Comparison of ENCODE assay signal across 8 cellular contexts in the genomic region with DNA sequence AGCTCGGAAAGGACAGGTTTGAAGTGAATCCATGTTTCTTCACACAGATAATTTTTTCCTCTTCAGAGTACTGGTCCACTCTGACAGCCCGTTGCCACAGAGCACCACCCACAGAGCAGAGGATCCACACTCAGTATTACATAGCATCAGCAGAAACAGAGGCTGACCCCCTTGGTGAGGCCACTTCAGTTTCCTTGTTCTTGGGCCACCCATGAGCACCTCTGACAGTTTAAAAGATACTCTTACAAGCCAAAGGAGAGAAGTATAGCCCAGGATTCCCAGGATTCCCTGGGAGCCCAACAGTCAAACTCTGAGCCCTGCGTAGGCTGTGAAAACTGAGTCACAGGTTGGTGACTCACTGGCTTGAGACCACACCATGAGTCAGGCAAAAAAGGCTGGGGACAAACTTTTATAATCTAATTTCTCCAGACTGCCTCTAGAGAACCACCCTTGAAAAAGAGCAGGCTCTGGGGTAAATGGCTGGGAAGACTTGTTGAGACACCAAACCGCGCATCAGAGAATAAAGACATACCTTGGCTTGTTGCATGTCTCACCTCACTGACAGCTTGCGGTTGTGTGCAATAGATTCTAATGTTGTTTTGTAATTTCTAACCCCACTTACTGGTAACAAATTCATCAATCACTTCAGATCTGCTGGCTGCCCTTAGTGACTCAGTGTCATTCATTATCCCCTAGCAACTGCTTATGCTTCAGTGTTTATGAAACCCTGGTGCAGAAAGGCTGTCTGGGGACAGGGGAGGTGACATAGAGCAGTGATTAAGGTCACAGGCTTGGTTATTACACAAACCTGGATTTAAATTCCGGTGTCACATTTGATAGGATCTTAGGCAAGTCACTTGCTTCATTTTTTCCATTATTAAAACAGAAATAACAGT. TPM values are rescaled to one million over a fixed set of nuclear protein-coding genes. Genes with fewer than 3 reads are reported as not detected.
A peak's percentile ranks its signal among the peaks of the same experiment; 100 is the strongest.
DNase-seq lines count a peak whose midpoint lies in the region; ATAC-seq, FAIRE-seq and TF ChIP-seq lines count a peak whose summit lies in the region.

No MANE protein-coding gene starts in this region.

- POLR2A ChIA-PET in activated CD4-positive, alpha-beta memory T cell treated with anti-CD3 and anti-CD28 coated beads, Interleukin-2, amount 10 ng/mL, durations not matched to agents 7 days and 5 days (lab: Charles Lee): no interaction called here

- no peaks in the 10 kb centered on the region for H3K36me3 Mint-ChIP-seq in CD14-positive monocyte
- no peaks in the 10 kb centered on the region for H3K36me3 Mint-ChIP-seq in activated CD4-positive, alpha-beta memory T cell treated with anti-CD3 and anti-CD28 coated beads, Interleukin-2, amount 10 ng/mL, durations not matched to agents 7 days and 5 days (ENCODE audit: low read depth)
- peaks cover 1% of the 10 kb centered on the region for H3K36me3 Mint-ChIP-seq in progenitor cell of endocrine pancreas (ENCODE audit: insufficient read depth)

- H3K27me3 ChIP-seq in small intestine (ENCODE audit: control insufficient read depth in 2 of 2, insufficient read depth in 2 of 2, low read length in 2 of 2) (no peaks in the 10 kb centered on the region), H7 (ENCODE audit: control insufficient read depth, insufficient read depth, low read length) (no peaks in the 10 kb centered on the region)

- no peak for FAIRE-seq in small intestine (lab: Jason Lieb, UNC)

- CTCF ChIA-PET in activated CD4-positive, alpha-beta memory T cell treated with anti-CD3 and anti-CD28 coated beads, Interleukin-2, amount 10 ng/mL, durations not matched to agents 7 days and 5 days (lab: Charles Lee): no interaction called here

- 71 to 80% (median 76%) methylated on average over 7 of the region's 7 CpGs for WGBS in small intestine, 3 donors

- H3K9me3 Mint-ChIP-seq in CD14-positive monocyte (peaks cover 0 to 2% (median 0%) of the 10 kb centered on the region in 7 donors), progenitor cell of endocrine pancreas (ENCODE audit: low read depth) (peaks cover 3% of the 10 kb centered on the region)
- no peaks in the 10 kb centered on the region for H3K9me3 Mint-ChIP-seq in activated CD4-positive, alpha-beta memory T cell treated with anti-CD3 and anti-CD28 coated beads, Interleukin-2, amount 10 ng/mL, durations not matched to agents 7 days and 5 days

- H3K27ac ChIP-seq in small intestine (ENCODE audit: low read depth in 1 of 2, low read length in 1 of 2): peak overlapping the region in 1 of 2 donors; percentile 46

- H3K27ac Mint-ChIP-seq in CD14-positive monocyte (peak overlapping the region in 4 of 7 donors; percentile 51 to 76 (median 62)), progenitor cell of endocrine pancreas (no peak overlapping the region)
- no peak overlapping the region for H3K27ac Mint-ChIP-seq in activated CD4-positive, alpha-beta memory T cell treated with anti-CD3 and anti-CD28 coated beads, Interleukin-2, amount 10 ng/mL, durations not matched to agents 7 days and 5 days

- peaks cover 0 to 4% of the 10 kb centered on the region in 2 donors for H3K4me1 ChIP-seq in small intestine (ENCODE audit: control insufficient read depth in 2 of 2, insufficient read depth in 1 of 2, low read depth in 1 of 2, low read length in 1 of 2)

- no peak overlapping the region for H3K4me3 Mint-ChIP-seq in CD14-positive monocyte
- no peak overlapping the region for H3K4me3 Mint-ChIP-seq in activated CD4-positive, alpha-beta memory T cell treated with anti-CD3 and anti-CD28 coated beads, Interleukin-2, amount 10 ng/mL, durations not matched to agents 7 days and 5 days
- H3K4me3 Mint-ChIP-seq in progenitor cell of endocrine pancreas (ENCODE audit: low read depth): no peak overlapping the region

- ATAC-seq in HG03354 (IDR thresholded peaks at IDR 0.05; ENCODE audit: poor library complexity, severe bottlenecking, unreplicated experiment): peak; percentile 49
- ATAC-seq in HG03108 (IDR thresholded peaks at IDR 0.05; ENCODE audit: unreplicated experiment): no peak

- H3K27me3 Mint-ChIP-seq in CD14-positive monocyte (ENCODE audit: low read depth in 3 of 3): peaks cover 0 to 3% (median 1%) of the 10 kb centered on the region in 3 donors
- H3K27me3 Mint-ChIP-seq in activated CD4-positive, alpha-beta memory T cell treated with anti-CD3 and anti-CD28 coated beads, Interleukin-2, amount 10 ng/mL, durations not matched to agents 7 days and 5 days: peaks cover 1% of the 10 kb centered on the region
- H3K27me3 Mint-ChIP-seq in progenitor cell of endocrine pancreas: peaks cover 6% of the 10 kb centered on the region

- H3K4me3 ChIP-seq in small intestine (ENCODE audit: low read depth in 1 of 2, low read length in 2 of 2): no peak overlapping the region
- H3K4me3 ChIP-seq in H7 (ENCODE audit: insufficient read depth, low read depth, low read length): no peak overlapping the region

- no peak for TF ChIP-seq CTCF in CD14-positive monocyte (IDR thresholded peaks at IDR 0.05)
- TF ChIP-seq CTCF in progenitor cell of endocrine pancreas (IDR thresholded peaks at IDR 0.05; ENCODE audit: unreplicated experiment): no peak

- H3K4me1 Mint-ChIP-seq in CD14-positive monocyte (peaks cover 21% of the 10 kb centered on the region), progenitor cell of endocrine pancreas (ENCODE audit: low read depth) (peaks cover 9% of the 10 kb centered on the region)
- peaks cover 24% of the 10 kb centered on the region for H3K4me1 Mint-ChIP-seq in activated CD4-positive, alpha-beta memory T cell treated with anti-CD3 and anti-CD28 coated beads, Interleukin-2, amount 10 ng/mL, durations not matched to agents 7 days and 5 days

- peak; percentile 58 for DNase-seq in CD14-positive monocyte (ENCODE audit: low spot score)
- peak; percentile 34 for DNase-seq in activated CD4-positive, alpha-beta memory T cell treated with anti-CD3 and anti-CD28 coated beads, Interleukin-2, amount 10 ng/mL, durations not matched to agents 7 days and 5 days
- peak; percentile 80 for DNase-seq in fibroblast of the conjunctiva (ENCODE audit: low read depth)
- peak; percentile 10 for DNase-seq in small intestine
- DNase-seq in progenitor cell of endocrine pancreas (ENCODE audit: low spot score, unreplicated experiment): no peak
- DNase-seq in H7: no peak

- H3K36me3 ChIP-seq in small intestine (ENCODE audit: control insufficient read depth in 2 of 2, insufficient read depth in 2 of 2, low read length in 2 of 2) (no peaks in the 10 kb centered on the region), H7 (replicated peaks; ENCODE audit: control insufficient read depth, insufficient read depth, low read length) (no peaks in the 10 kb centered on the region)

- intact Hi-C loops in CD14-positive monocyte (cut with micrococcal nuclease): no loop called here

- H3K9me3 ChIP-seq in small intestine (ENCODE audit: control insufficient read depth, low read depth): no peaks in the 10 kb centered on the region

RNA-seq across cellular contexts. Expression of a gene that starts 56.9 kb away (rescaled TPM):
- polyA plus RNA-seq in CD14-positive monocyte: under 1 TPM; 0.08 to 0.19 TPM
- total RNA-seq in activated CD4-positive, alpha-beta memory T cell treated with anti-CD3 and anti-CD28 coated beads, Interleukin-2, amount 10 ng/mL, durations not matched to agents 7 days and 5 days: 1 to 10 TPM; 4.0 TPM
- 10 to 100 TPM in 1 of 3 donors, 1 to 10 TPM in 1, under 1 TPM in 1; 0.89 to 25.6 (median 1.4) TPM for polyA plus RNA-seq in small intestine
- total RNA-seq in progenitor cell of endocrine pancreas: 31.6 and 34.5 TPM in 2 replicates
- 2.7 and 3.7 TPM in 2 replicates for total RNA-seq in H7 (2014; rRNA removed; shearing (Covaris generic))

Comparison
In these comparisons a context has a peak if more than half of its experiments do, and no peak if none do; other contexts are left out.
1. DNase-seq: peak in CD14-positive monocyte (single experiment), activated CD4-positive, alpha-beta memory T cell treated with anti-CD3 and anti-CD28 coated beads, Interleukin-2, amount 10 ng/mL, durations not matched to agents 7 days and 5 days (single experiment), fibroblast of the conjunctiva (single experiment) and small intestine (single experiment); none in progenitor cell of endocrine pancreas (single experiment) and H7 (single experiment).
2. H3K27ac Mint-ChIP-seq: peak in CD14-positive monocyte (4 of 7); none in activated CD4-positive, alpha-beta memory T cell treated with anti-CD3 and anti-CD28 coated beads, Interleukin-2, amount 10 ng/mL, durations not matched to agents 7 days and 5 days (single experiment) and progenitor cell of endocrine pancreas (single experiment).